In genomic region chr15:56989411-56989924, GRCh38 we compare ENCODE assay signal across 11 cellular contexts.
DNase-seq lines count a peak whose midpoint lies in the region; ATAC-seq, FAIRE-seq and TF ChIP-seq lines count a peak whose summit lies in the region.
"Had no signal": no experiment of that assay in that cellular context is flagged by ENCODE, and none has a peak within 500 bp of the region (broad histone marks: within the 10 kb centered on the region; RNA-seq: fewer than 3 reads in every experiment).

No MANE protein-coding gene starts in this region.

- CTCF ChIA-PET in A549 (lab: Yijun Ruan, JAX) (interaction anchor here (0.6 kb wide), 1 partner anchor 113 kb away, joined by 4 read pairs; no protein-coding TSS in a partner anchor), SK-N-SH (lab: Yijun Ruan, JAX) (no interaction called here)

- H3K4me2 ChIP-seq in A549 (peak overlapping the region; percentile 60), GM23248 (ENCODE audit: unreplicated experiment) (peak overlapping the region; percentile 37), SK-N-SH (0 out of 2 replicates have a peak overlapping the region, but pooled peaks have one; percentile 23)

- H3K9ac ChIP-seq in GM23248 (peak overlapping the region; percentile 3; the same call in 1 of the 2 replicates), SK-N-SH (no peak overlapping the region)

- peaks cover 9% of the 10 kb centered on the region; the same call in 1 of the 2 replicates for H3K36me3 ChIP-seq in GM23248 (ENCODE audit: low read depth)
- H3K36me3 ChIP-seq in SK-N-SH (replicated peaks in 1 of 2; ENCODE audit: control insufficient read depth in 1 of 2, insufficient read depth in 2 of 2, low read length in 1 of 2), result peaks cover 0 to 26% of the 10 kb centered on the region in 2 experiments

- peak in 1 of 2 experiments; percentile 37 for DNase-seq in A549 (ENCODE audit: low read depth in 1 of 2, low spot score in 1 of 2)
- no peak for DNase-seq in GM23248
- DNase-seq in SK-N-SH, result no peak
- no peak for DNase-seq in left cardiac atrium
- no peak for DNase-seq in hepatic stellate cell (ENCODE audit: low spot score)
- DNase-seq in SK-N-DZ (ENCODE audit: low spot score), result no peak
- no peak for DNase-seq in globus pallidus (ENCODE audit: low spot score)
- no peak for DNase-seq in NCI-H2029 treated with DMSO at 0.1 percent for 48 hours (lab: John Stamatoyannopoulos, UW)
- DNase-seq: effector CD8-positive, alpha-beta T cell; mucosa of descending colon; testis had no signal

- FAIRE-seq in A549 (lab: Jason Lieb, UNC), result peak; percentile 18

- intact Hi-C loops in left cardiac atrium (cut with DNase I), result no loop called here

- TF ChIP-seq POLR2A in A549 (IDR thresholded peaks at IDR 0.05; ENCODE audit: low read length), result no peak

- H3K9me3 ChIP-seq in A549 (no peaks in the 10 kb centered on the region), GM23248 (ENCODE audit: low read depth) (no peaks in the 10 kb centered on the region), SK-N-SH (no peaks in the 10 kb centered on the region)
- H3K9me3 ChIP-seq: mucosa of descending colon, testis had no signal

- H3F3A ChIP-seq in GM23248 (ENCODE audit: insufficient read depth), result peaks cover 33% of the 10 kb centered on the region
- H3F3A ChIP-seq in SK-N-SH (replicated peaks; ENCODE audit: insufficient read depth), result peaks cover 21% of the 10 kb centered on the region

- no peak overlapping the region for H2AFZ ChIP-seq in GM23248
- H2AFZ ChIP-seq in SK-N-SH (ENCODE audit: low read depth), result no peak overlapping the region

- H3K9me2 ChIP-seq in GM23248 (ENCODE audit: insufficient read depth), result no peaks in the 10 kb centered on the region
- no peaks in the 10 kb centered on the region for H3K9me2 ChIP-seq in SK-N-SH

- peak; percentile 21; the same call in 2 of the 3 replicates for TF ChIP-seq CTCF in A549 (IDR thresholded peaks at IDR 0.05)
- TF ChIP-seq CTCF in SK-N-SH (IDR thresholded peaks at IDR 0.05), result no peak

- no peak for TF ChIP-seq EP300 in A549 (IDR thresholded peaks at IDR 0.05)
- no peak for TF ChIP-seq EP300 in SK-N-SH (IDR thresholded peaks at IDR 0.05; ENCODE audit: borderline replicate concordance in 1 of 2, low read depth in 1 of 2, low read length in 1 of 2)

- peak overlapping the region in 1 of 2 experiments; percentile 0; a peak in 2 of 6 replicates for H3K27ac ChIP-seq in A549
- no peak overlapping the region for H3K27ac ChIP-seq in GM23248
- no peak overlapping the region for H3K27ac ChIP-seq in SK-N-SH (ENCODE audit: low read depth in 2 of 2, low read length in 1 of 2)
- H3K27ac ChIP-seq: testis had no signal

- ATAC-seq in A549 (peak; percentile 70 to 78; a peak in 5 of 6 replicates), left cardiac atrium (peak; percentile 27 to 57)
- ATAC-seq: mucosa of descending colon had no signal

- 15% methylated on average over 1 of the region's 1 CpG for WGBS in A549 (ENCODE audit: missing lambda C conversion rate)
- 96 to 100% methylated on average over 1 of the region's 1 CpG for WGBS in GM23248 (ENCODE audit: low coverage in 1 of 2, low lambda C conversion rate in 2 of 2, missing lambda C conversion rate in 2 of 2), 2 experiments
- WGBS in SK-N-SH (ENCODE audit: low lambda C conversion rate), result 84% methylated on average over 1 of the region's 1 CpG

- peaks cover 89% of the 10 kb centered on the region for H3K79me2 ChIP-seq in GM23248 (ENCODE audit: insufficient read depth)
- peaks cover 92% of the 10 kb centered on the region for H3K79me2 ChIP-seq in SK-N-SH (ENCODE audit: insufficient read depth)

- TF ChIP-seq RAD21 in A549 (conservative IDR thresholded peaks at IDR 0.05 in 1 of 2, IDR thresholded peaks at IDR 0.05 in 1 of 2) (peak; percentile 33; a peak in 2 of 5 replicates), SK-N-SH (IDR thresholded peaks at IDR 0.05; ENCODE audit: low read length) (no peak)

- H3K4me1 ChIP-seq in A549, result peaks cover 55% of the 10 kb centered on the region
- H3K4me1 ChIP-seq in GM23248 (ENCODE audit: insufficient read depth), result peaks cover 59% of the 10 kb centered on the region
- peaks cover 2 to 50% of the 10 kb centered on the region in 2 experiments; a peak in 3 of 4 replicates for H3K4me1 ChIP-seq in SK-N-SH (ENCODE audit: control insufficient read depth in 1 of 2, insufficient read depth in 2 of 2, low read depth in 1 of 2, low read length in 1 of 2)

- no peak overlapping the region for H3K4me3 ChIP-seq in A549
- H3K4me3 ChIP-seq in GM23248, result no peak overlapping the region
- H3K4me3 ChIP-seq in SK-N-SH (ENCODE audit: low read depth in 2 of 2, low read length in 1 of 2), result no peak overlapping the region
- H3K4me3 ChIP-seq: mucosa of descending colon, testis had no signal

- in situ Hi-C loops in GM23248 (cut with MboI), result no loop called here

- POLR2A ChIA-PET in A549 (lab: Yijun Ruan, JAX), result no interaction called here
- POLR2A ChIA-PET in SK-N-SH (lab: Yijun Ruan, JAX), result no interaction called here

- no peaks in the 10 kb centered on the region for H4K20me1 ChIP-seq in GM23248 (ENCODE audit: insufficient read depth)
- peaks cover 17% of the 10 kb centered on the region for H4K20me1 ChIP-seq in SK-N-SH (ENCODE audit: insufficient read depth)

- H3K27me3 ChIP-seq in GM23248 (replicated peaks; ENCODE audit: insufficient read depth), result no peaks in the 10 kb centered on the region
- H3K27me3 ChIP-seq in SK-N-SH (ENCODE audit: insufficient read depth), result no peaks in the 10 kb centered on the region
- H3K27me3 ChIP-seq: testis had no signal

TF ChIP-seq in A549, 52 proteins besides CTCF, POLR2A, EP300 and RAD21:
- TF ChIP-seq SMC3 (IDR thresholded peaks at IDR 0.05) (0 out of 3 replicates have a peak, but pooled peaks have one; percentile 8), HOXA7 (CRISPR knock-in tag; IDR thresholded peaks at IDR 0.05) (no peak)

TF ChIP-seq in SK-N-SH, 30 proteins besides CTCF, POLR2A, EP300 and RAD21:
- TF ChIP-seq NRF1 (IDR thresholded peaks at IDR 0.05; ENCODE audit: low read depth, low read length) (no peak), RFX5 (IDR thresholded peaks at IDR 0.05; ENCODE audit: low read length) (no peak), RCOR1 (IDR thresholded peaks at IDR 0.05; ENCODE audit: low read length) (no peak), SIN3A (IDR thresholded peaks at IDR 0.05; ENCODE audit: borderline replicate concordance, low read depth, low read length) (no peak), MXI1 (IDR thresholded peaks at IDR 0.05; ENCODE audit: low read depth, low read length) (no peak), EZH2phosphoT487 (IDR thresholded peaks at IDR 0.05; ENCODE audit: borderline replicate concordance, low read depth) (no peak)

Comparison
In these comparisons a context has a peak if more than half of its experiments do, and no peak if none do; other contexts are left out.
1. Of the 12 proteins assayed by ChIP-seq in both A549 and SK-N-SH: peak only in A549: CTCF, RAD21 and SMC3; only in SK-N-SH: none; in both: none; in neither: 9.